In the genomic region with DNA sequence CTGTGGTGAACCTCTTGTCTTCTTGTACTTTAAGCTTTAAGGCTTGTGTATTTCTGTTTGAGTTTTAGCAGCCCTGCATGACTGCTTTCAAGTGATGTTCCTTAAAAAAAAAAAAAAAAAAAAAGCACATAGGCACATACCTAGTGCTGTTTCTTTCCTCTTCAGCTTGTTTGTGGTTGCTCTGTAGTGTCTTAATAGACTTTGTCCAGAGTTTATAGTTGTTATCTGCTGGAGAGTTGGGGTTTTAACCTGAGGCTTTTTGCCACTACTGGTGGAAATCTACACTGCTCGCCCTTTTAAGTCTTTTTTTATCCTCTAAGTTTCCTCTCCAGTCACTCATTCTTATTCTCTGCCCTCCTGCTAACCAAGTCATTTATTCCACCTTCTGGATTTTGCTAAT, we compare ENCODE assay signal across 18 cellular contexts. TPM values are rescaled to one million over a fixed set of nuclear protein-coding genes. Genes with fewer than 3 reads are reported as not detected.
DNase-seq lines count a peak whose midpoint lies in the region; ATAC-seq and TF ChIP-seq lines count a peak whose summit lies in the region.
"Had no signal": no experiment of that assay in that cellular context is flagged by ENCODE, and none has a peak within 500 bp of the region (broad histone marks: within the 10 kb centered on the region; RNA-seq: fewer than 3 reads in every experiment).

No MANE protein-coding gene starts in this region.

- H3K36me3 Mint-ChIP-seq in activated T-cell treated with anti-CD3 and anti-CD28 coated beads, Interleukin-2, amount 50 U/mL, for 24 hours (ENCODE audit: low read depth): peaks cover 59% of the 10 kb centered on the region
- H3K36me3 Mint-ChIP-seq in progenitor cell of endocrine pancreas (ENCODE audit: insufficient read depth): peaks cover 3% of the 10 kb centered on the region

- H3K27ac Mint-ChIP-seq in activated T-cell treated with anti-CD3 and anti-CD28 coated beads, Interleukin-2, amount 50 U/mL, for 24 hours: peak overlapping the region; percentile 66
- peak overlapping the region; percentile 21 for H3K27ac Mint-ChIP-seq in progenitor cell of endocrine pancreas

- no peaks in the 10 kb centered on the region for H3K27me3 Mint-ChIP-seq in activated T-cell treated with anti-CD3 and anti-CD28 coated beads, Interleukin-2, amount 50 U/mL, for 24 hours
- H3K27me3 Mint-ChIP-seq in progenitor cell of endocrine pancreas: no peaks in the 10 kb centered on the region

- no peaks in the 10 kb centered on the region for H3K9me3 Mint-ChIP-seq in activated T-cell treated with anti-CD3 and anti-CD28 coated beads, Interleukin-2, amount 50 U/mL, for 24 hours
- no peaks in the 10 kb centered on the region for H3K9me3 Mint-ChIP-seq in progenitor cell of endocrine pancreas (ENCODE audit: low read depth)

- no peak for TF ChIP-seq CTCF in fibroblast of villous mesenchyme (IDR thresholded peaks at IDR 0.05; ENCODE audit: insufficient read depth, low read depth, low read length)
- no peak for TF ChIP-seq CTCF in progenitor cell of endocrine pancreas (IDR thresholded peaks at IDR 0.05; ENCODE audit: unreplicated experiment)

- ATAC-seq in GM21619 (IDR thresholded peaks at IDR 0.05; ENCODE audit: unreplicated experiment): no peak

- no peak overlapping the region for H3K4me3 ChIP-seq in fibroblast of villous mesenchyme (ENCODE audit: low read depth, low read length)
- H3K4me3 ChIP-seq: coronary artery, thyroid gland had no signal

- H3K4me3 Mint-ChIP-seq in activated T-cell treated with anti-CD3 and anti-CD28 coated beads, Interleukin-2, amount 50 U/mL, for 24 hours: peak overlapping the region; percentile 11
- H3K4me3 Mint-ChIP-seq in progenitor cell of endocrine pancreas (ENCODE audit: low read depth): no peak overlapping the region

- DNase-seq in activated T-cell treated with anti-CD3 and anti-CD28 coated beads, Interleukin-2, amount 50 U/mL, for 24 hours: no peak
- DNase-seq in activated T-cell treated with anti-CD3 and anti-CD28 coated beads, Interleukin-2, amount 50 U/mL, for 1 hour: no peak
- peak; percentile 24 for DNase-seq in OCI-M1 (lab: John Stamatoyannopoulos, UW)
- peak; percentile 67 for DNase-seq in fibroblast of villous mesenchyme (ENCODE audit: low read depth)
- DNase-seq in progenitor cell of endocrine pancreas (ENCODE audit: low spot score, unreplicated experiment): no peak
- no peak for DNase-seq in stimulated activated CD4-positive, alpha-beta T cell treated with anti-CD3 and anti-CD28 coated beads, Interleukin-4, amount 100 ng/mL, for 1 hour
- DNase-seq in NCI-H187 treated with DMSO at 0.1 percent for 48 hours (lab: John Stamatoyannopoulos, UW): no peak
- DNase-seq: activated T-cell treated with anti-CD3 and anti-CD28 coated beads, Interleukin-2, amount 50 U/mL, for 48 hours; aorta; COR-L47; erythroblast; kidney; NCI-H2107; NCI-H774; SW 1271; thyroid gland had no signal

- peaks cover 89% of the 10 kb centered on the region for H3K4me1 Mint-ChIP-seq in activated T-cell treated with anti-CD3 and anti-CD28 coated beads, Interleukin-2, amount 50 U/mL, for 24 hours (ENCODE audit: low read depth)
- peaks cover 46% of the 10 kb centered on the region for H3K4me1 Mint-ChIP-seq in progenitor cell of endocrine pancreas (ENCODE audit: low read depth)

RNA-seq across cellular contexts. Expression of a gene that starts 34.5 kb away (rescaled TPM):
- 30.0 and 56.1 TPM in 2 replicates for total RNA-seq in fibroblast of villous mesenchyme
- total RNA-seq in progenitor cell of endocrine pancreas: 74.5 and 82.2 TPM in 2 replicates

Comparison
In these comparisons a context has a peak if more than half of its experiments do, and no peak if none do; other contexts are left out.
1. DNase-seq: peak in OCI-M1 (single experiment) and fibroblast of villous mesenchyme (single experiment); none in activated T-cell treated with anti-CD3 and anti-CD28 coated beads, Interleukin-2, amount 50 U/mL, for 24 hours (single experiment), activated T-cell treated with anti-CD3 and anti-CD28 coated beads, Interleukin-2, amount 50 U/mL, for 1 hour (single experiment), progenitor cell of endocrine pancreas (single experiment), stimulated activated CD4-positive, alpha-beta T cell treated with anti-CD3 and anti-CD28 coated beads, Interleukin-4, amount 100 ng/mL, for 1 hour (single experiment) and NCI-H187 treated with DMSO at 0.1 percent for 48 hours (single experiment).